In the genomic region with DNA sequence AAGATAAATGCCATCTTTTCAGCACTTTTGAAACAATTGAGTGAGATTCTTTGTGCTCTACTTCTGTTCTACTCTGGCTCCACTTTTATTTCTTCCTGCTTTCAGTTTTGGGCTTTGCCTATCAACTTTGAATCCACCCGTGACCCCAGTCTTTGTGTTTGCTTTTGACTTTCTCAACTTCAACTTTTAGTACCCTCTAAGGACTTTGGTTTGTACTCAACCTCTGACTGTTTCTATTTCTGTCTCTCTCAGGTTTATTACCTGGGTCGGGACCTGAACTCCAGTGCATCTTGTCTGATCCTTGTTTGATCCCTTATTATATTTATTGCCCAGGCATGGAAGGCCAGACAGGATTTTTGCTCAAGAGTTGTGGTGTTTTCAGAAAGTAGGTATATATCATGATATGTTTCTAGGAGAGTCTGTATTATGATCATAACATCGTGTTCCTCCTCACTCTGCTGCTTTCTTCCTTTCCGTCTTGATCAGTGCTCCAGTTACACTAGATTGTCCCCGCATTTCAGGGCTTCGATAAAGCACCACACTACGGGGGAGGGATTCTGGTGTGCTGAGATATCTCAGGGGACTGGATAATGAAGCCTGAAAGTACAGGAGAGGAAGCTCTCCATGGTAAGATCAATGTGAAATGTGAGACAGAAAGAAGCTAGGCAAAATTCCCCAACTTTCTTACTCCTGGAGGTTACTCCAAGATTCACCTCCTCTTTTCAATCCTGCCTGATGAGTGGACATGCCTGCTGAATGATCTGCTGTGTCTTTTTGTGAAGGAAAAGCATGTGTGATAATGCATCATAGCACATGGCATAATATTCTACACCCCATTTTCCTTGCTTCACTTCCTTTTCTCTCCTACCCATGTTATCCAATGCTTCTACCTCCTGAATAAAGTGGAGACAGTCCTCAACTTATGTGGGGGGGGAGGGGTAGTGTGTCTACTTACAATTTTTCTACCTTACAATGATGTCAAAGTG, we compare ENCODE assay signal across 1 cellular context.
A peak's percentile ranks its signal among the peaks of the same experiment; 100 is the strongest.
TF ChIP-seq lines count a peak whose summit lies in the region.

No MANE protein-coding gene starts in this region.

TF ChIP-seq in K562, 482 proteins besides CTCF, POLR2A, EP300 and RAD21 (continued from another document and continues in another):
- TF ChIP-seq, protein P1, sequence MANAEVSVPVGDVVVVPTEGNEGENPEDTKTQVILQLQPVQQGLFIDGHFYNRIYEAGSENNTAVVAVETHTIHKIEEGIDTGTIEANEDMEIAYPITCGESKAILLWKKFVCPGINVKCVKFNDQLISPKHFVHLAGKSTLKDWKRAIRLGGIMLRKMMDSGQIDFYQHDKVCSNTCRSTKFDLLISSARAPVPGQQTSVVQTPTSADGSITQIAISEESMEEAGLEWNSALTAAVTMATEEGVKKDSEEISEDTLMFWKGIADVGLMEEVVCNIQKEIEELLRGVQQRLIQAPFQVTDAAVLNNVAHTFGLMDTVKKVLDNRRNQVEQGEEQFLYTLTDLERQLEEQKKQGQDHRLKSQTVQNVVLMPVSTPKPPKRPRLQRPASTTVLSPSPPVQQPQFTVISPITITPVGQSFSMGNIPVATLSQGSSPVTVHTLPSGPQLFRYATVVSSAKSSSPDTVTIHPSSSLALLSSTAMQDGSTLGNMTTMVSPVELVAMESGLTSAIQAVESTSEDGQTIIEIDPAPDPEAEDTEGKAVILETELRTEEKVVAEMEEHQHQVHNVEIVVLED (CRISPR knock-in tag; IDR thresholded peaks at IDR 0.05), result no peak
- TF ChIP-seq RBM25 (IDR thresholded peaks at IDR 0.05; ENCODE audit: low read depth, low read length, severe bottlenecking) (no peak), ZNF3 (CRISPR knock-in tag; IDR thresholded peaks at IDR 0.05) (no peak), U2AF1 (optimal IDR thresholded peaks at IDR 0.05; ENCODE audit: low read depth, low read length) (no peak), SMARCC2 (IDR thresholded peaks at IDR 0.05; ENCODE audit: low read depth) (peak; percentile 62; the same call in 1 of the 2 replicates), GATA2 (CRISPR knock-in tag; IDR thresholded peaks at IDR 0.05) (peak; percentile 41; the same call in 1 of the 2 replicates), PCBP1 (IDR thresholded peaks at IDR 0.05; ENCODE audit: low read depth, low read length, poor library complexity, severe bottlenecking) (no peak), HNRNPUL1 (IDR thresholded peaks at IDR 0.05; ENCODE audit: low read length) (no peak), TBP (optimal IDR thresholded peaks at IDR 0.05; ENCODE audit: low read depth, low read length) (no peak), ZNF175 (CRISPR knock-in tag; IDR thresholded peaks at IDR 0.05; ENCODE audit: low read depth) (no peak), ZNF165 (CRISPR knock-in tag; IDR thresholded peaks at IDR 0.05; ENCODE audit: borderline replicate concordance) (no peak), ZNF830 (CRISPR knock-in tag; IDR thresholded peaks at IDR 0.05) (no peak), YBX1 (IDR thresholded peaks at IDR 0.05) (no peak), TCF3 (CRISPR knock-in tag; IDR thresholded peaks at IDR 0.05) (peak; percentile 95), NFRKB (IDR thresholded peaks at IDR 0.05; ENCODE audit: low read depth) (0 out of 2 replicates have a peak, but pooled peaks have one; percentile 36), HSF4 (CRISPR knock-in tag; IDR thresholded peaks at IDR 0.05; ENCODE audit: borderline replicate concordance) (no peak), DPF2 (IDR thresholded peaks at IDR 0.05) (peak; percentile 89), ZC3H8 (IDR thresholded peaks at IDR 0.05) (no peak), ZBED1 (IDR thresholded peaks at IDR 0.05) (no peak), FOXA3 (CRISPR knock-in tag; conservative IDR thresholded peaks at IDR 0.05 in 1 of 2, IDR thresholded peaks at IDR 0.05 in 1 of 2) (no peak), KLF10 (CRISPR knock-in tag; IDR thresholded peaks at IDR 0.05) (no peak), RBM14 (IDR thresholded peaks at IDR 0.05; ENCODE audit: borderline replicate concordance, insufficient read depth, low read depth, low read length) (no peak), BRCA1 (IDR thresholded peaks at IDR 0.05) (no peak), BRCA1 (CRISPR knock-in tag; IDR thresholded peaks at IDR 0.05) (no peak), NFYB (IDR thresholded peaks at IDR 0.05; ENCODE audit: extremely low read depth, insufficient read length) (no peak), NFIX (CRISPR knock-in tag; IDR thresholded peaks at IDR 0.05; ENCODE audit: low read depth) (no peak), KDM1A (IDR thresholded peaks at IDR 0.05) (peak; percentile 65 to 68), ZNF143 (CRISPR knock-in tag; IDR thresholded peaks at IDR 0.05) (no peak), ZNF778 (CRISPR knock-in tag; IDR thresholded peaks at IDR 0.05) (no peak), HNRNPLL (IDR thresholded peaks at IDR 0.05; ENCODE audit: low read depth, low read length, poor library complexity, severe bottlenecking) (no peak), HDAC2 (IDR thresholded peaks at IDR 0.05) (0 out of 2 replicates have a peak, but pooled peaks have one; percentile 50)
- TF ChIP-seq, protein P2, sequence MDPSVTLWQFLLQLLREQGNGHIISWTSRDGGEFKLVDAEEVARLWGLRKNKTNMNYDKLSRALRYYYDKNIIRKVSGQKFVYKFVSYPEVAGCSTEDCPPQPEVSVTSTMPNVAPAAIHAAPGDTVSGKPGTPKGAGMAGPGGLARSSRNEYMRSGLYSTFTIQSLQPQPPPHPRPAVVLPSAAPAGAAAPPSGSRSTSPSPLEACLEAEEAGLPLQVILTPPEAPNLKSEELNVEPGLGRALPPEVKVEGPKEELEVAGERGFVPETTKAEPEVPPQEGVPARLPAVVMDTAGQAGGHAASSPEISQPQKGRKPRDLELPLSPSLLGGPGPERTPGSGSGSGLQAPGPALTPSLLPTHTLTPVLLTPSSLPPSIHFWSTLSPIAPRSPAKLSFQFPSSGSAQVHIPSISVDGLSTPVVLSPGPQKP (CRISPR knock-in tag; IDR thresholded peaks at IDR 0.05), result no peak
- TF ChIP-seq, protein P3, sequence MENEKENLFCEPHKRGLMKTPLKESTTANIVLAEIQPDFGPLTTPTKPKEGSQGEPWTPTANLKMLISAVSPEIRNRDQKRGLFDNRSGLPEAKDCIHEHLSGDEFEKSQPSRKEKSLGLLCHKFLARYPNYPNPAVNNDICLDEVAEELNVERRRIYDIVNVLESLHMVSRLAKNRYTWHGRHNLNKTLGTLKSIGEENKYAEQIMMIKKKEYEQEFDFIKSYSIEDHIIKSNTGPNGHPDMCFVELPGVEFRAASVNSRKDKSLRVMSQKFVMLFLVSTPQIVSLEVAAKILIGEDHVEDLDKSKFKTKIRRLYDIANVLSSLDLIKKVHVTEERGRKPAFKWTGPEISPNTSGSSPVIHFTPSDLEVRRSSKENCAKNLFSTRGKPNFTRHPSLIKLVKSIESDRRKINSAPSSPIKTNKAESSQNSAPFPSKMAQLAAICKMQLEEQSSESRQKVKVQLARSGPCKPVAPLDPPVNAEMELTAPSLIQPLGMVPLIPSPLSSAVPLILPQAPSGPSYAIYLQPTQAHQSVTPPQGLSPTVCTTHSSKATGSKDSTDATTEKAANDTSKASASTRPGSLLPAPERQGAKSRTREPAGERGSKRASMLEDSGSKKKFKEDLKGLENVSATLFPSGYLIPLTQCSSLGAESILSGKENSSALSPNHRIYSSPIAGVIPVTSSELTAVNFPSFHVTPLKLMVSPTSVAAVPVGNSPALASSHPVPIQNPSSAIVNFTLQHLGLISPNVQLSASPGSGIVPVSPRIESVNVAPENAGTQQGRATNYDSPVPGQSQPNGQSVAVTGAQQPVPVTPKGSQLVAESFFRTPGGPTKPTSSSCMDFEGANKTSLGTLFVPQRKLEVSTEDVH (IDR thresholded peaks at IDR 0.05; ENCODE audit: low read depth, partially characterized antibody), result no peak
- TF ChIP-seq, protein P4, sequence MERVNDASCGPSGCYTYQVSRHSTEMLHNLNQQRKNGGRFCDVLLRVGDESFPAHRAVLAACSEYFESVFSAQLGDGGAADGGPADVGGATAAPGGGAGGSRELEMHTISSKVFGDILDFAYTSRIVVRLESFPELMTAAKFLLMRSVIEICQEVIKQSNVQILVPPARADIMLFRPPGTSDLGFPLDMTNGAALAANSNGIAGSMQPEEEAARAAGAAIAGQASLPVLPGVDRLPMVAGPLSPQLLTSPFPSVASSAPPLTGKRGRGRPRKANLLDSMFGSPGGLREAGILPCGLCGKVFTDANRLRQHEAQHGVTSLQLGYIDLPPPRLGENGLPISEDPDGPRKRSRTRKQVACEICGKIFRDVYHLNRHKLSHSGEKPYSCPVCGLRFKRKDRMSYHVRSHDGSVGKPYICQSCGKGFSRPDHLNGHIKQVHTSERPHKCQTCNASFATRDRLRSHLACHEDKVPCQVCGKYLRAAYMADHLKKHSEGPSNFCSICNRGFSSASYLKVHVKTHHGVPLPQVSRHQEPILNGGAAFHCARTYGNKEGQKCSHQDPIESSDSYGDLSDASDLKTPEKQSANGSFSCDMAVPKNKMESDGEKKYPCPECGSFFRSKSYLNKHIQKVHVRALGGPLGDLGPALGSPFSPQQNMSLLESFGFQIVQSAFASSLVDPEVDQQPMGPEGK (CRISPR knock-in tag; IDR thresholded peaks at IDR 0.05; ENCODE audit: borderline replicate concordance), result no peak
- TF ChIP-seq, protein P5, sequence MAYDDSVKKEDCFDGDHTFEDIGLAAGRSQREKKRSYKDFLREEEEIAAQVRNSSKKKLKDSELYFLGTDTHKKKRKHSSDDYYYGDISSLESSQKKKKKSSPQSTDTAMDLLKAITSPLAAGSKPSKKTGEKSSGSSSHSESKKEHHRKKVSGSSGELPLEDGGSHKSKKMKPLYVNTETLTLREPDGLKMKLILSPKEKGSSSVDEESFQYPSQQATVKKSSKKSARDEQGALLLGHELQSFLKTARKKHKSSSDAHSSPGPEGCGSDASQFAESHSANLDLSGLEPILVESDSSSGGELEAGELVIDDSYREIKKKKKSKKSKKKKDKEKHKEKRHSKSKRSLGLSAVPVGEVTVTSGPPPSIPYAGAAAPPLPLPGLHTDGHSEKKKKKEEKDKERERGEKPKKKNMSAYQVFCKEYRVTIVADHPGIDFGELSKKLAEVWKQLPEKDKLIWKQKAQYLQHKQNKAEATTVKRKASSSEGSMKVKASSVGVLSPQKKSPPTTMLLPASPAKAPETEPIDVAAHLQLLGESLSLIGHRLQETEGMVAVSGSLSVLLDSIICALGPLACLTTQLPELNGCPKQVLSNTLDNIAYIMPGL (CRISPR knock-in tag; IDR thresholded peaks at IDR 0.05), result no peak
- TF ChIP-seq, protein P6, sequence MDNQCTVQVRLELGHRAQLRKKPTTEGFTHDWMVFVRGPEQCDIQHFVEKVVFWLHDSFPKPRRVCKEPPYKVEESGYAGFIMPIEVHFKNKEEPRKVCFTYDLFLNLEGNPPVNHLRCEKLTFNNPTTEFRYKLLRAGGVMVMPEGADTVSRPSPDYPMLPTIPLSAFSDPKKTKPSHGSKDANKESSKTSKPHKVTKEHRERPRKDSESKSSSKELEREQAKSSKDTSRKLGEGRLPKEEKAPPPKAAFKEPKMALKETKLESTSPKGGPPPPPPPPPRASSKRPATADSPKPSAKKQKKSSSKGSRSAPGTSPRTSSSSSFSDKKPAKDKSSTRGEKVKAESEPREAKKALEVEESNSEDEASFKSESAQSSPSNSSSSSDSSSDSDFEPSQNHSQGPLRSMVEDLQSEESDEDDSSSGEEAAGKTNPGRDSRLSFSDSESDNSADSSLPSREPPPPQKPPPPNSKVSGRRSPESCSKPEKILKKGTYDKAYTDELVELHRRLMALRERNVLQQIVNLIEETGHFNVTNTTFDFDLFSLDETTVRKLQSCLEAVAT (IDR thresholded peaks at IDR 0.05), result no peak
- TF ChIP-seq, protein P7, sequence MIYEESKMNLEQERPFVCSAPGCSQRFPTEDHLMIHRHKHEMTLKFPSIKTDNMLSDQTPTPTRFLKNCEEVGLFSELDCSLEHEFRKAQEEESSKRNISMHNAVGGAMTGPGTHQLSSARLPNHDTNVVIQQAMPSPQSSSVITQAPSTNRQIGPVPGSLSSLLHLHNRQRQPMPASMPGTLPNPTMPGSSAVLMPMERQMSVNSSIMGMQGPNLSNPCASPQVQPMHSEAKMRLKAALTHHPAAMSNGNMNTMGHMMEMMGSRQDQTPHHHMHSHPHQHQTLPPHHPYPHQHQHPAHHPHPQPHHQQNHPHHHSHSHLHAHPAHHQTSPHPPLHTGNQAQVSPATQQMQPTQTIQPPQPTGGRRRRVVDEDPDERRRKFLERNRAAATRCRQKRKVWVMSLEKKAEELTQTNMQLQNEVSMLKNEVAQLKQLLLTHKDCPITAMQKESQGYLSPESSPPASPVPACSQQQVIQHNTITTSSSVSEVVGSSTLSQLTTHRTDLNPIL (CRISPR knock-in tag; IDR thresholded peaks at IDR 0.05), result no peak
- TF ChIP-seq, protein P8, sequence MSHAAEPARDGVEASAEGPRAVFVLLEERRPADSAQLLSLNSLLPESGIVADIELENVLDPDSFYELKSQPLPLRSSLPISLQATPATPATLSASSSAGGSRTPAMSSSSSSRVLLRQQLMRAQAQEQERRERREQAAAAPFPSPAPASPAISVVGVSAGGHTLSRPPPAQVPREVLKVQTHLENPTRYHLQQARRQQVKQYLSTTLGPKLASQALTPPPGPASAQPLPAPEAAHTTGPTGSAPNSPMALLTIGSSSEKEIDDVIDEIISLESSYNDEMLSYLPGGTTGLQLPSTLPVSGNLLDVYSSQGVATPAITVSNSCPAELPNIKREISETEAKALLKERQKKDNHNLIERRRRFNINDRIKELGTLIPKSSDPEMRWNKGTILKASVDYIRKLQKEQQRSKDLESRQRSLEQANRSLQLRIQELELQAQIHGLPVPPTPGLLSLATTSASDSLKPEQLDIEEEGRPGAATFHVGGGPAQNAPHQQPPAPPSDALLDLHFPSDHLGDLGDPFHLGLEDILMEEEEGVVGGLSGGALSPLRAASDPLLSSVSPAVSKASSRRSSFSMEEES (CRISPR knock-in tag; IDR thresholded peaks at IDR 0.05), result no peak
- TF ChIP-seq, protein P9, sequence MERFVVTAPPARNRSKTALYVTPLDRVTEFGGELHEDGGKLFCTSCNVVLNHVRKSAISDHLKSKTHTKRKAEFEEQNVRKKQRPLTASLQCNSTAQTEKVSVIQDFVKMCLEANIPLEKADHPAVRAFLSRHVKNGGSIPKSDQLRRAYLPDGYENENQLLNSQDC (CRISPR knock-in tag; IDR thresholded peaks at IDR 0.05), result no peak
- TF ChIP-seq, protein P10, sequence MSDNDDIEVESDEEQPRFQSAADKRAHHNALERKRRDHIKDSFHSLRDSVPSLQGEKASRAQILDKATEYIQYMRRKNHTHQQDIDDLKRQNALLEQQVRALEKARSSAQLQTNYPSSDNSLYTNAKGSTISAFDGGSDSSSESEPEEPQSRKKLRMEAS (CRISPR knock-in tag; IDR thresholded peaks at IDR 0.05), result peak; percentile 80; the same call in 1 of the 2 replicates
- TF ChIP-seq, protein P11, sequence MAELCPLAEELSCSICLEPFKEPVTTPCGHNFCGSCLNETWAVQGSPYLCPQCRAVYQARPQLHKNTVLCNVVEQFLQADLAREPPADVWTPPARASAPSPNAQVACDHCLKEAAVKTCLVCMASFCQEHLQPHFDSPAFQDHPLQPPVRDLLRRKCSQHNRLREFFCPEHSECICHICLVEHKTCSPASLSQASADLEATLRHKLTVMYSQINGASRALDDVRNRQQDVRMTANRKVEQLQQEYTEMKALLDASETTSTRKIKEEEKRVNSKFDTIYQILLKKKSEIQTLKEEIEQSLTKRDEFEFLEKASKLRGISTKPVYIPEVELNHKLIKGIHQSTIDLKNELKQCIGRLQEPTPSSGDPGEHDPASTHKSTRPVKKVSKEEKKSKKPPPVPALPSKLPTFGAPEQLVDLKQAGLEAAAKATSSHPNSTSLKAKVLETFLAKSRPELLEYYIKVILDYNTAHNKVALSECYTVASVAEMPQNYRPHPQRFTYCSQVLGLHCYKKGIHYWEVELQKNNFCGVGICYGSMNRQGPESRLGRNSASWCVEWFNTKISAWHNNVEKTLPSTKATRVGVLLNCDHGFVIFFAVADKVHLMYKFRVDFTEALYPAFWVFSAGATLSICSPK (IDR thresholded peaks at IDR 0.05; ENCODE audit: borderline replicate concordance), result no peak
